ENCODE assay signal across 8 cellular contexts in genomic region chr18:45879681-45880655, GRCh38. TPM values are rescaled to one million over a fixed set of nuclear protein-coding genes. Genes with fewer than 3 reads are reported as not detected.
DNase-seq lines count a peak whose midpoint lies in the region; ATAC-seq and TF ChIP-seq lines count a peak whose summit lies in the region.

No MANE protein-coding gene starts in this region.

- DNase-seq in AG04450 (ENCODE audit: low read depth, low spot score) (peak; percentile 38), NCI-H345 treated with DMSO at 0.1 percent for 48 hours (lab: John Stamatoyannopoulos, UW; ENCODE audit: unreplicated experiment) (peak; percentile 15), dorsolateral prefrontal cortex (peak; percentile 33 to 80 (median 50)), lung microvascular endothelial cell (ENCODE audit: low read depth in 2 of 2) (peak; percentile 67 to 79)
- peak; percentile 73 to 77 for DNase-seq in activated CD4-positive, alpha-beta T cell treated with anti-CD3 and anti-CD28 coated beads, Interleukin-2, amount 50 U/mL, for 48 hours
- DNase-seq in stimulated activated CD8-positive, alpha-beta memory T cell treated with anti-CD3 and anti-CD28 coated beads, Interleukin-15, amount 100 ng/mL, for 4 hours (ENCODE audit: low read depth in 2 of 2) = peak; percentile 31 to 37

- H3K27me3 ChIP-seq in AG04450 (ENCODE audit: control insufficient read depth, insufficient read depth, low read length) (no peaks in the 10 kb centered on the region), dorsolateral prefrontal cortex (no peaks in the 10 kb centered on the region)

- POLR2A ChIA-PET in AG04450 (lab: Yijun Ruan, JAX) = no interaction called here

- H3K27ac ChIP-seq in AG04450 (ENCODE audit: low read depth, low read length) (no peak overlapping the region), dorsolateral prefrontal cortex (no peak overlapping the region)

- H3K4me3 ChIP-seq in AG04450 (ENCODE audit: low read depth, low read length) = no peak overlapping the region
- H3K4me3 ChIP-seq in dorsolateral prefrontal cortex = no peak overlapping the region

- H3K9me3 ChIP-seq in AG04450 (ENCODE audit: control insufficient read depth, insufficient read depth, low read length) = peaks cover 3% of the 10 kb centered on the region

- ATAC-seq in GM18519 (IDR thresholded peaks at IDR 0.05; ENCODE audit: low FRiP score, unreplicated experiment) (peak; percentile 83), HG03095 (IDR thresholded peaks at IDR 0.05; ENCODE audit: unreplicated experiment) (peak; percentile 84)

- CTCF ChIA-PET in AG04450 (lab: Charles Lee) = interaction anchor here (0.6 to 9.9 kb wide), 45 partner anchors 9 to 259 kb away, joined by 3 to 234 read pairs (median 4); partner anchors contain the start of gene SLC14A1

- TF ChIP-seq CTCF in AG04450 (IDR thresholded peaks at IDR 0.05; ENCODE audit: low read depth, low read length) (peak; percentile 99), dorsolateral prefrontal cortex (IDR thresholded peaks at IDR 0.05 in 54 of 56, conservative IDR thresholded peaks at IDR 0.05 in 2 of 56; ENCODE audit: low read depth in 1 of 56, partially characterized antibody in 56 of 56) (peak; percentile 77 to 99 (median 97))

- intact Hi-C loops in dorsolateral prefrontal cortex (cut with DNase I) = loop anchor here (2.0 to 10.0 kb wide), 4 partner anchors 51 to 215 kb away; no protein-coding TSS in a partner anchor

RNA-seq across cellular contexts. Expression of gene SIGLEC15, which starts 54.5 kb away (rescaled TPM):
- 1.5 and 1.6 TPM in 2 replicates for polyA plus RNA-seq in AG04450 (2011; rRNA removed)
- polyA minus RNA-seq in AG04450 (2011; rRNA and poly(A)+ RNA removed) = 0.56 and 1.6 TPM in 2 replicates
- total RNA-seq in dorsolateral prefrontal cortex = under 1 TPM in 15 of 120 experiments, not detected in 105; 0.17 to 0.70 (median 0.26) TPM
- under 0.01 TPM in 1 of 2 replicates, not detected in the other for total RNA-seq in lung microvascular endothelial cell

Comparison
In these comparisons a context has a peak if more than half of its experiments do, and no peak if none do; other contexts are left out.
1. DNase-seq: peak in every context shown above with its lines; median percentile 75 in activated CD4-positive, alpha-beta T cell treated with anti-CD3 and anti-CD28 coated beads, Interleukin-2, amount 50 U/mL, for 48 hours; 73 in lung microvascular endothelial cell; 50 in dorsolateral prefrontal cortex; 38 in AG04450; 34 in stimulated activated CD8-positive, alpha-beta memory T cell treated with anti-CD3 and anti-CD28 coated beads, Interleukin-15, amount 100 ng/mL, for 4 hours; 15 in NCI-H345 treated with DMSO at 0.1 percent for 48 hours.